Comparison of ENCODE assay signal across 8 cellular contexts in the genomic region with DNA sequence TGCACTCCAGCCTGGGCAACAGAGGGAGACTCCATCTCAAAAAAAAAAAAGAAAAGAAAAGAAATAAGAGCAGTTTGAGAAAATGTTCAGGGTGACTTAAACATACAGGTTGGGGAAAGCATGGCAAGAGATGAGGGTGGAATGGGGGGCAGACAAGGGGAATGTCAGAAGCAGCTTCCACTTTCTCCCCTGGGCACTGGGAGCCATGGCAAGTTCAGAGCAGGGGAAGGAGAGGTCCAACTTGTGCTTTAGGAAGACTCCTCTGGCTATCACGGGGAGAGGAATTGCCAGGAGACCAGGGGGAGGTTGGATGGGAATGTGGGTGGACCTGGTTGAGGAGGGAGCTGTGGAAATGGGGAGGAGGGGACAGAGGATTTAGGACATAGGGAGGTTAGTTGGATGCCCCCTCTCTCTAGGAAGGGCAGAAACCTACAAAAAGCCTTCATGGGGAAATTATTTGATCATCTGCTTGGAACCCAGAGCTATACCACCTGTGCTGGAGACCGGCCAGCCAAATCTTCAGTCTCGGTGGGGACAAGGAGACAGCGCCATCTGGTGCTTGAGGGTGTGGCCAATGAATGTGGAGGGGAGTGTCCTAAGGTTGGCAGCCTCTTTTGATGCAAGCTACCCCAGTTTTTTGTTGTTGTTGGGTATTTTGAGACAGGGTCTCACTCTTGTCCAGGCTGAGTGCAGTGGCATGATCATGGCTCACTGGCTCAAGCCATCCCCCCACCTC. TPM values are rescaled to one million over a fixed set of nuclear protein-coding genes. Genes with fewer than 3 reads are reported as not detected.
A peak's percentile ranks its signal among the peaks of the same experiment; 100 is the strongest.
DNase-seq lines count a peak whose midpoint lies in the region; ATAC-seq and TF ChIP-seq lines count a peak whose summit lies in the region.

No MANE protein-coding gene starts in this region.

- no peaks in the 10 kb centered on the region for H3K27me3 Mint-ChIP-seq in naive thymus-derived CD8-positive, alpha-beta T cell

- H3K4me1 ChIP-seq in colonic mucosa, result no peaks in the 10 kb centered on the region

- no peak overlapping the region for H3K27ac ChIP-seq in colonic mucosa

- intact Hi-C loops in colonic mucosa (cut with DNase I), result loop anchor here (10.0 kb wide), 1 partner anchor 241 kb away; no protein-coding TSS in a partner anchor

- H3K36me3 Mint-ChIP-seq in naive thymus-derived CD8-positive, alpha-beta T cell, result peaks cover 0 to 30% (median 0%) of the 10 kb centered on the region in 3 donors

- peaks cover 11 to 16% (median 12%) of the 10 kb centered on the region in 4 donors for H3K4me1 Mint-ChIP-seq in naive thymus-derived CD8-positive, alpha-beta T cell

- H3K4me3 ChIP-seq in colonic mucosa, result no peak overlapping the region

- no peaks in the 10 kb centered on the region for H3K27me3 ChIP-seq in colonic mucosa

- no peak overlapping the region for H3K4me3 Mint-ChIP-seq in naive thymus-derived CD8-positive, alpha-beta T cell

- no peaks in the 10 kb centered on the region for H3K9me3 ChIP-seq in colonic mucosa

- peak; percentile 27 for TF ChIP-seq CTCF in colonic mucosa (IDR thresholded peaks at IDR 0.05)

- peak overlapping the region in 5 of 10 donors; percentile 28 to 73 (median 40) for H3K27ac Mint-ChIP-seq in naive thymus-derived CD8-positive, alpha-beta T cell

- peak overlapping the region in 1 of 2 donors; percentile 26 for H3K9ac ChIP-seq in colonic mucosa (ENCODE audit: low read depth in 2 of 2, low read length in 2 of 2)

- peak; percentile 88 to 93 for ATAC-seq in naive thymus-derived CD8-positive, alpha-beta T cell
- ATAC-seq in GM19452 (IDR thresholded peaks at IDR 0.05; ENCODE audit: unreplicated experiment), result no peak

- no peaks in the 10 kb centered on the region for H3K36me3 ChIP-seq in colonic mucosa

- POLR2A ChIA-PET in naive thymus-derived CD8-positive, alpha-beta T cell (lab: Charles Lee), result interaction anchor here (1.0 to 1.3 kb wide), 3 partner anchors 40 to 101 kb away, joined by 3 to 6 read pairs (median 3); no protein-coding TSS in a partner anchor

- DNase-seq in NCI-H510A treated with DMSO at 0.1 percent for 48 hours (lab: John Stamatoyannopoulos, UW) (peak; percentile 39), NCI-H510A (lab: John Stamatoyannopoulos, UW) (no peak), NCI-H2171 (lab: John Stamatoyannopoulos, UW) (peak; percentile 91), colonic mucosa (peak; percentile 76), SKM-1 (lab: John Stamatoyannopoulos, UW; ENCODE audit: unreplicated experiment) (no peak)
- peak; percentile 58 for DNase-seq in activated CD4-positive, CD25-positive, alpha-beta regulatory T cell treated with anti-CD3 and anti-CD28 coated beads, Interleukin-2, amount 50 U/mL, for 72 hours
- peak; percentile 50 to 83 (median 64) for DNase-seq in naive thymus-derived CD8-positive, alpha-beta T cell

- no peaks in the 10 kb centered on the region for H3K9me3 Mint-ChIP-seq in naive thymus-derived CD8-positive, alpha-beta T cell

RNA-seq across cellular contexts. Expression of a gene that starts 7.3 kb away (rescaled TPM):
- total RNA-seq in colonic mucosa, result 10 to 100 TPM; 56.5 to 90.0 TPM
- 10 to 100 TPM; 78.6 to 81.9 TPM for total RNA-seq in naive thymus-derived CD8-positive, alpha-beta T cell
- 10 to 100 TPM in 2 of 3 donors, 1 to 10 TPM in 1; 8.2 to 25.7 (median 12.0) TPM for polyA plus RNA-seq in naive thymus-derived CD8-positive, alpha-beta T cell

RNA-seq across cellular contexts. Expression of a gene that starts 7.7 kb away (rescaled TPM):
- total RNA-seq in colonic mucosa, result 10 to 100 TPM in 1 of 2 donors, 1 to 10 TPM in 1; 8.4 to 10.4 TPM
- total RNA-seq in naive thymus-derived CD8-positive, alpha-beta T cell, result 10 to 100 TPM; 22.8 to 23.8 TPM
- 1 to 10 TPM; 2.6 to 8.7 (median 4.8) TPM for polyA plus RNA-seq in naive thymus-derived CD8-positive, alpha-beta T cell

RNA-seq across cellular contexts. Expression of a gene that starts 34.8 kb away (rescaled TPM):
- total RNA-seq in colonic mucosa, result 100 to 1,000 TPM in 1 of 2 donors, 10 to 100 TPM in 1; 84.3 to 169 TPM
- total RNA-seq in naive thymus-derived CD8-positive, alpha-beta T cell, result 1 to 10 TPM; 7.0 to 8.2 TPM
- polyA plus RNA-seq in naive thymus-derived CD8-positive, alpha-beta T cell, result 1 to 10 TPM; 2.5 to 6.1 (median 4.1) TPM

RNA-seq across cellular contexts. Expression of a gene that starts 36.7 kb away (rescaled TPM):
- 10 to 100 TPM; 60.9 to 61.8 TPM for total RNA-seq in colonic mucosa
- total RNA-seq in naive thymus-derived CD8-positive, alpha-beta T cell, result 100 to 1,000 TPM in 1 of 2 experiments, 10 to 100 TPM in 1; 92.6 to 102 TPM
- 10 to 100 TPM; 28.6 to 79.7 (median 37.1) TPM for polyA plus RNA-seq in naive thymus-derived CD8-positive, alpha-beta T cell

Comparison
In these comparisons a context has a peak if more than half of its experiments do, and no peak if none do; other contexts are left out.
1. DNase-seq: peak in NCI-H510A treated with DMSO at 0.1 percent for 48 hours (single experiment), NCI-H2171 (single experiment), activated CD4-positive, CD25-positive, alpha-beta regulatory T cell treated with anti-CD3 and anti-CD28 coated beads, Interleukin-2, amount 50 U/mL, for 72 hours (single experiment), colonic mucosa (single experiment) and naive thymus-derived CD8-positive, alpha-beta T cell (10 of 10); none in NCI-H510A (single experiment) and SKM-1 (single experiment).
2. RNA of a gene that starts 34.8 kb away (total RNA-seq): 84.3 to 169 TPM in colonic mucosa; 7.0 to 8.2 TPM in naive thymus-derived CD8-positive, alpha-beta T cell; every median in the first group is over 4 times any median in the second.